9 cellular contexts compared by ENCODE assay signal in genomic region chr14:53386359-53386758, GRCh38.
"Had no signal": no experiment of that assay in that cellular context is flagged by ENCODE, and none has a peak within 500 bp of the region (broad histone marks: within the 10 kb centered on the region; RNA-seq: fewer than 3 reads in every experiment).

No MANE protein-coding gene starts in this region.

- H3K27ac ChIP-seq: GM23248 had no signal

- H3K9me3 Mint-ChIP-seq: HFFc6 had no signal

- H3K9me3 ChIP-seq: HAP-1 had no signal

- H3K27ac Mint-ChIP-seq: HFFc6 had no signal

- ATAC-seq: HCT116, HepG2, K562 had no signal

- H3K4me1 ChIP-seq: HAP-1 had no signal

- H3K36me3 ChIP-seq: HAP-1 had no signal

- H3K9ac ChIP-seq: GM23248 had no signal

- FAIRE-seq: HepG2, K562 had no signal

- H3K4me3 ChIP-seq: GM23248, HAP-1, K562 had no signal

- DNase-seq: GM23248, GOT3, H7, HFFc6, KG1 had no signal

- H3K4me3 Mint-ChIP-seq: HFFc6 had no signal
